ENCODE assay signal across 8 cellular contexts in genomic region chr13:95643471-95643813, GRCh38. TPM values are rescaled to one million over a fixed set of nuclear protein-coding genes. Genes with fewer than 3 reads are reported as not detected.
A peak's percentile ranks its signal among the peaks of the same experiment; 100 is the strongest.
DNase-seq lines count a peak whose midpoint lies in the region; TF ChIP-seq lines count a peak whose summit lies in the region.

No MANE protein-coding gene starts in this region.

- H3K36me3 ChIP-seq in rectal smooth muscle tissue (ENCODE audit: control insufficient read depth, insufficient read depth, low read length): no peaks in the 10 kb centered on the region

- TF ChIP-seq CTCF in fibroblast of the aortic adventitia (IDR thresholded peaks at IDR 0.05; ENCODE audit: insufficient read depth, low read length): no peak

- H3K9ac ChIP-seq in rectal smooth muscle tissue (ENCODE audit: low read length): no peak overlapping the region

- H3K4me3 ChIP-seq in fibroblast of the aortic adventitia (ENCODE audit: low read depth, low read length) (peak overlapping the region; percentile 76), rectal smooth muscle tissue (ENCODE audit: low read length) (peak overlapping the region; percentile 67)

- H3K4me1 ChIP-seq in rectal smooth muscle tissue (ENCODE audit: control insufficient read depth, insufficient read depth, low read length): peaks cover 7% of the 10 kb centered on the region

- in situ Hi-C loops in SK-MEL-5 (cut with HindIII; ENCODE audit: low pct_unique_long_range_greater_than_20kb, low sequenced_read_pairs): no loop called here

- peak; percentile 15 for DNase-seq in SKM-1 treated with dmso at 0.1 percent for 144 hours (lab: John Stamatoyannopoulos, UW; ENCODE audit: unreplicated experiment)
- DNase-seq in SKM-1 (lab: John Stamatoyannopoulos, UW; ENCODE audit: unreplicated experiment): no peak
- DNase-seq in SK-MEL-5 (ENCODE audit: low read depth, low spot score): peak; percentile 31
- DNase-seq in fibroblast of the aortic adventitia (ENCODE audit: low read depth): peak; percentile 46
- DNase-seq in stimulated activated CD8-positive, alpha-beta memory T cell treated with anti-CD3 and anti-CD28 coated beads, Interleukin-4, amount 100 ng/mL, for 48 hours: no peak
- DNase-seq in cerebellar nuclear complex (lab: John Stamatoyannopoulos, UW): no peak
- DNase-seq in stimulated activated CD4-positive, alpha-beta T cell treated with anti-CD3 and anti-CD28 coated beads, Interleukin-2, amount 100 ng/mL, for 24 hours: no peak

- peak overlapping the region; percentile 75 for H3K27ac ChIP-seq in rectal smooth muscle tissue (ENCODE audit: low read depth, low read length)

- H3K27me3 ChIP-seq in rectal smooth muscle tissue (ENCODE audit: control insufficient read depth, insufficient read depth, low read length): no peaks in the 10 kb centered on the region

RNA-seq across cellular contexts. Expression of gene DZIP1, which starts 1.1 kb away (rescaled TPM):
- total RNA-seq in SK-MEL-5 (2014; rRNA removed; shearing (Covaris generic)): 16.1 and 20.1 TPM in 2 replicates
- 20.5 and 20.9 TPM in 2 replicates for polyA plus RNA-seq in SK-MEL-5 (2015; cell fraction: cytosol; rRNA removed)
- polyA plus RNA-seq in SK-MEL-5 (2015; cell fraction: nucleus; rRNA removed): 64.1 and 84.4 TPM in 2 replicates
- total RNA-seq in fibroblast of the aortic adventitia (ENCODE audit: low replicate concordance): 20.1 and 37.3 TPM in 2 replicates

RNA-seq across cellular contexts. Expression of gene DNAJC3, which starts 33.5 kb away (rescaled TPM):
- 66.0 and 66.6 TPM in 2 replicates for total RNA-seq in SK-MEL-5 (2014; rRNA removed; shearing (Covaris generic))
- 27.4 and 36.6 TPM in 2 replicates for polyA plus RNA-seq in SK-MEL-5 (2015; cell fraction: cytosol; rRNA removed)
- polyA plus RNA-seq in SK-MEL-5 (2015; cell fraction: nucleus; rRNA removed): 10.9 and 15.0 TPM in 2 replicates
- total RNA-seq in fibroblast of the aortic adventitia (ENCODE audit: low replicate concordance): 64.1 and 65.8 TPM in 2 replicates

Comparison
In these comparisons a context has a peak if more than half of its experiments do, and no peak if none do; other contexts are left out.
1. DNase-seq: peak in SKM-1 treated with dmso at 0.1 percent for 144 hours (single experiment), SK-MEL-5 (single experiment) and fibroblast of the aortic adventitia (single experiment); none in SKM-1 (single experiment), stimulated activated CD8-positive, alpha-beta memory T cell treated with anti-CD3 and anti-CD28 coated beads, Interleukin-4, amount 100 ng/mL, for 48 hours (single experiment), cerebellar nuclear complex (0 of 2) and stimulated activated CD4-positive, alpha-beta T cell treated with anti-CD3 and anti-CD28 coated beads, Interleukin-2, amount 100 ng/mL, for 24 hours (0 of 2).